13 cellular contexts compared by ENCODE assay signal in genomic region chr16:30051518-30051917, GRCh38. TPM values are rescaled to one million over a fixed set of nuclear protein-coding genes. Genes with fewer than 3 reads are reported as not detected.
DNase-seq lines count a peak whose midpoint lies in the region; ATAC-seq, FAIRE-seq and TF ChIP-seq lines count a peak whose summit lies in the region.
"Had no signal": no experiment of that assay in that cellular context is flagged by ENCODE, and none has a peak within 500 bp of the region (broad histone marks: within the 10 kb centered on the region; RNA-seq: fewer than 3 reads in every experiment).

No MANE protein-coding gene starts in this region.

- H3K27me3 ChIP-seq in HepG2 (ENCODE audit: control insufficient read depth in 1 of 2, insufficient read depth in 2 of 2, low read length in 2 of 2) (peaks cover 0 to 7% of the 10 kb centered on the region in 2 experiments; a peak in 2 of 5 replicates), right lobe of liver (no peaks in the 10 kb centered on the region), suprapubic skin (no peaks in the 10 kb centered on the region)
- H3K27me3 ChIP-seq: ascending aorta had no signal

- H3K27ac ChIP-seq in HepG2 (ENCODE audit: extremely low read length, insufficient read depth, low read length) (no peak overlapping the region), right lobe of liver (no peak overlapping the region), suprapubic skin (no peak overlapping the region)
- H3K27ac ChIP-seq: ascending aorta, psoas muscle had no signal

- peak overlapping the region; percentile 72 for H3K4me3 Mint-ChIP-seq in T-helper 17 cell

- in situ Hi-C loops in HepG2 (cut with HindIII; ENCODE audit: extremely low pct_ligation_motif_present, low pct_unique_long_range_greater_than_20kb): no loop called here
- in situ Hi-C loops in KBM-7 (cut with MboI; ENCODE audit: low pct_unique_long_range_greater_than_20kb, low sequenced_read_pairs): no loop called here

- FAIRE-seq in HepG2 (lab: Jason Lieb, UNC): no peak

- TF ChIP-seq EP300 in HepG2 (IDR thresholded peaks at IDR 0.05; ENCODE audit: low read depth in 2 of 2, low read length in 2 of 2) (no peak), HepG2 (CRISPR knock-in tag; IDR thresholded peaks at IDR 0.05; ENCODE audit: borderline replicate concordance) (no peak), suprapubic skin (IDR thresholded peaks at IDR 0.05) (no peak)

- 71% methylated on average over 3 of the region's 3 CpGs for WGBS in HepG2 (ENCODE audit: low lambda C conversion rate)
- whole genome bisulfite sequencing in right lobe of liver (ENCODE audit: insufficient coverage, low coverage, low lambda C conversion rate, missing lambda C conversion rate): 83% methylated on average over 2 of the region's 3 CpGs
- WGBS in suprapubic skin: 85% methylated on average over 3 of the region's 3 CpGs

- H3K9ac ChIP-seq in HepG2 (ENCODE audit: insufficient read depth, low read depth, low read length): no peak overlapping the region

- BruUV-seq in HepG2 (replicated peaks; lab: Mats Ljungman, UMichigan): no TSS peak

- H3K4me3 ChIP-seq in HepG2 (replicated peaks in 1 of 3; ENCODE audit: insufficient read depth in 1 of 3, low read depth in 2 of 3, low read length in 3 of 3) (no peak overlapping the region), right lobe of liver (no peak overlapping the region), fibroblast of the aortic adventitia (ENCODE audit: low read depth, low read length) (no peak overlapping the region), suprapubic skin (no peak overlapping the region)
- H3K4me3 ChIP-seq: ascending aorta, psoas muscle had no signal

- H3K27ac Mint-ChIP-seq in T-helper 17 cell: peak overlapping the region; percentile 59

- peaks cover 34% of the 10 kb centered on the region for H3K4me1 ChIP-seq in HepG2 (ENCODE audit: insufficient read depth, low read length)
- peaks cover 0 to 4% (median 0%) of the 10 kb centered on the region in 4 donors for H3K4me1 ChIP-seq in right lobe of liver
- peaks cover 36% of the 10 kb centered on the region for H3K4me1 ChIP-seq in suprapubic skin

- ATAC-seq in HepG2: no peak
- ATAC-seq in right lobe of liver: no peak
- no peak for ATAC-seq in T-helper 17 cell
- ATAC-seq in HG02840 (IDR thresholded peaks at IDR 0.05; ENCODE audit: low FRiP score, unreplicated experiment): no peak
- ATAC-seq: psoas muscle had no signal

- no peaks in the 10 kb centered on the region for H3K79me2 ChIP-seq in HepG2 (ENCODE audit: insufficient read depth, low read length)

- no peaks in the 10 kb centered on the region for H4K20me1 ChIP-seq in HepG2 (ENCODE audit: insufficient read depth, low read length)

- peak overlapping the region; percentile 17 for H2AFZ ChIP-seq in HepG2 (ENCODE audit: low read length)

- no peak for TF ChIP-seq RAD21 in HepG2 (CRISPR knock-in tag; IDR thresholded peaks at IDR 0.05)

- no peaks in the 10 kb centered on the region for H3K36me3 Mint-ChIP-seq in T-helper 17 cell (ENCODE audit: low read depth)

- no peaks in the 10 kb centered on the region for H3K36me3 ChIP-seq in HepG2 (replicated peaks in 1 of 2; ENCODE audit: control insufficient read depth in 1 of 2, insufficient read depth in 2 of 2, low read length in 2 of 2)
- no peaks in the 10 kb centered on the region for H3K36me3 ChIP-seq in right lobe of liver
- H3K36me3 ChIP-seq in suprapubic skin: no peaks in the 10 kb centered on the region
- H3K36me3 ChIP-seq: ascending aorta had no signal

- intact Hi-C loops in HepG2 (cut with micrococcal nuclease; ENCODE audit: unreplicated experiment) (no loop called here), right lobe of liver (cut with DNase I) (no loop called here)

- no peak for DNase-seq in HepG2 (ENCODE audit: low spot score)
- DNase-seq in right lobe of liver: no peak
- no peak for DNase-seq in T-helper 17 cell
- DNase-seq in fibroblast of the aortic adventitia (ENCODE audit: low read depth): peak; percentile 58
- no peak for DNase-seq in suprapubic skin (ENCODE audit: low spot score in 2 of 2)
- no peak for DNase-seq in KBM-7
- DNase-seq in NCI-H524 (lab: John Stamatoyannopoulos, UW): no peak
- DNase-seq: hippocampal formation, NCI-H2029 treated with DMSO at 0.1 percent for 48 hours, psoas muscle, T1000 had no signal

- H3K4me1 Mint-ChIP-seq in T-helper 17 cell: peaks cover 12% of the 10 kb centered on the region

- CTCF ChIA-PET in HepG2 (lab: Yijun Ruan, JAX; ENCODE audit: low intra/inter-chr PET ratio, low total read pairs): no interaction called here

- TF ChIP-seq CTCF in HepG2 (CRISPR knock-in tag; IDR thresholded peaks at IDR 0.05) (no peak), right lobe of liver (IDR thresholded peaks at IDR 0.05) (no peak), fibroblast of the aortic adventitia (IDR thresholded peaks at IDR 0.05; ENCODE audit: insufficient read depth, low read length) (no peak), suprapubic skin (IDR thresholded peaks at IDR 0.05) (no peak)

- H3K4me2 ChIP-seq in HepG2 (ENCODE audit: low read depth, low read length): no peak overlapping the region

- POLR2A ChIA-PET in HepG2 (lab: Yijun Ruan, JAX): no interaction called here

- no peaks in the 10 kb centered on the region for H3K27me3 Mint-ChIP-seq in T-helper 17 cell

- H3K9me3 ChIP-seq in HepG2 (ENCODE audit: low read length) (no peaks in the 10 kb centered on the region), right lobe of liver (no peaks in the 10 kb centered on the region), T-helper 17 cell (ENCODE audit: control insufficient read depth, low read length, poor library complexity, severe bottlenecking) (no peaks in the 10 kb centered on the region), suprapubic skin (no peaks in the 10 kb centered on the region)
- H3K9me3 ChIP-seq: ascending aorta, psoas muscle had no signal

- TF ChIP-seq POLR2A in HepG2 (IDR thresholded peaks at IDR 0.05; ENCODE audit: insufficient read depth in 1 of 2, low read depth in 2 of 2, low read length in 2 of 2) (no peak), right lobe of liver (IDR thresholded peaks at IDR 0.05) (no peak), suprapubic skin (IDR thresholded peaks at IDR 0.05) (no peak)

RNA-seq across cellular contexts. Expression of gene ALDOA, which starts 14.0 kb away (rescaled TPM):
- total RNA-seq in HepG2 (2016; rRNA removed; fragmentation: Illumina TruSeq; extraction: Trizol) (925 and 999 TPM in 2 replicates), right lobe of liver (100 to 1,000 TPM; 113 to 580 (median 345) TPM), T-helper 17 cell (100 to 1,000 TPM; 421 to 426 TPM), fibroblast of the aortic adventitia (ENCODE audit: low replicate concordance) (522 and 792 TPM in 2 replicates), suprapubic skin (100 to 1,000 TPM; 794 to 967 (median 870) TPM)
- total RNA-seq in HepG2 (2016; cell fraction: cytosol; rRNA removed; fragmentation: Illumina TruSeq; extraction: Trizol; ENCODE audit: low read depth): 363 and 383 TPM in 2 replicates
- 919 and 949 TPM in 2 replicates for total RNA-seq in HepG2 (2016; cell fraction: insoluble cytoplasmic fraction; rRNA removed; fragmentation: Illumina TruSeq; extraction: Trizol)
- total RNA-seq in HepG2 (2016; cell fraction: membrane; rRNA removed; fragmentation: Illumina TruSeq; extraction: Trizol): 400 and 482 TPM in 2 replicates
- total RNA-seq in HepG2 (2016; cell fraction: nucleus; rRNA removed; fragmentation: Illumina TruSeq; extraction: Trizol): 406 and 421 TPM in 2 replicates
- 1,884 and 1,912 TPM in 2 replicates for polyA plus RNA-seq in HepG2 (2011; rRNA removed)
- polyA plus RNA-seq in HepG2 (2011; cell fraction: cytosol; rRNA removed): 1,982 and 2,786 TPM in 2 replicates
- polyA plus RNA-seq in HepG2 (2011; cell fraction: nucleus; rRNA removed): 1,265 and 1,338 TPM in 2 replicates
- 2,541 and 2,865 TPM in 2 replicates for polyA plus RNA-seq in HepG2 (2012)
- polyA plus RNA-seq in HepG2 (2016; cell fraction: cytosol; fragmentation: Illumina TruSeq; extraction: Trizol; ENCODE audit: low read depth): 565 and 614 TPM in 2 replicates
- polyA plus RNA-seq in HepG2 (2016; cell fraction: insoluble cytoplasmic fraction; fragmentation: Illumina TruSeq; extraction: Trizol; ENCODE audit: low read depth): 1,258 and 1,452 TPM in 2 replicates
- 559 and 571 TPM in 2 replicates for polyA plus RNA-seq in HepG2 (2016; cell fraction: membrane; fragmentation: Illumina TruSeq; extraction: Trizol; ENCODE audit: low read depth)
- 791 and 794 TPM in 2 replicates for polyA plus RNA-seq in HepG2 (2016; cell fraction: nucleus; fragmentation: Illumina TruSeq; extraction: Trizol; ENCODE audit: insufficient read depth, low read depth)
- polyA minus RNA-seq in HepG2 (2011; rRNA and poly(A)+ RNA removed; ENCODE audit: low replicate concordance): 1,277 and 3,284 TPM in 2 replicates
- 1,933 and 2,188 TPM in 2 replicates for polyA minus RNA-seq in HepG2 (2011; cell fraction: cytosol; rRNA and poly(A)+ RNA removed)
- polyA minus RNA-seq in HepG2 (2011; cell fraction: nucleus; rRNA and poly(A)+ RNA removed): 380 and 520 TPM in 2 replicates

RNA-seq across cellular contexts. Expression of gene TLCD3B, which starts 20.4 kb away (rescaled TPM):
- not detected in 2 replicates for total RNA-seq in HepG2 (2016; rRNA removed; fragmentation: Illumina TruSeq; extraction: Trizol)
- total RNA-seq in HepG2 (2016; cell fraction: cytosol; rRNA removed; fragmentation: Illumina TruSeq; extraction: Trizol; ENCODE audit: low read depth): not detected in 2 replicates
- not detected in 2 replicates for total RNA-seq in HepG2 (2016; cell fraction: insoluble cytoplasmic fraction; rRNA removed; fragmentation: Illumina TruSeq; extraction: Trizol)
- not detected in 2 replicates for total RNA-seq in HepG2 (2016; cell fraction: membrane; rRNA removed; fragmentation: Illumina TruSeq; extraction: Trizol)
- not detected in 2 replicates for total RNA-seq in HepG2 (2016; cell fraction: nucleus; rRNA removed; fragmentation: Illumina TruSeq; extraction: Trizol)
- 0.24 TPM in 1 of 2 replicates, not detected in the other for polyA plus RNA-seq in HepG2 (2011; rRNA removed)
- polyA plus RNA-seq in HepG2 (2011; cell fraction: cytosol; rRNA removed): not detected in 2 replicates
- 0.10 and 0.54 TPM in 2 replicates for polyA plus RNA-seq in HepG2 (2011; cell fraction: nucleus; rRNA removed)
- not detected in 2 replicates for polyA plus RNA-seq in HepG2 (2012)
- not detected in 2 replicates for polyA plus RNA-seq in HepG2 (2016; cell fraction: cytosol; fragmentation: Illumina TruSeq; extraction: Trizol; ENCODE audit: low read depth)
- polyA plus RNA-seq in HepG2 (2016; cell fraction: insoluble cytoplasmic fraction; fragmentation: Illumina TruSeq; extraction: Trizol; ENCODE audit: low read depth): not detected in 2 replicates
- polyA plus RNA-seq in HepG2 (2016; cell fraction: membrane; fragmentation: Illumina TruSeq; extraction: Trizol; ENCODE audit: low read depth): not detected in 2 replicates
- not detected in 2 replicates for polyA plus RNA-seq in HepG2 (2016; cell fraction: nucleus; fragmentation: Illumina TruSeq; extraction: Trizol; ENCODE audit: insufficient read depth, low read depth)
- 0.72 TPM in 1 of 2 replicates, not detected in the other for polyA minus RNA-seq in HepG2 (2011; rRNA and poly(A)+ RNA removed; ENCODE audit: low replicate concordance)
- polyA minus RNA-seq in HepG2 (2011; cell fraction: cytosol; rRNA and poly(A)+ RNA removed): not detected in 2 replicates
- polyA minus RNA-seq in HepG2 (2011; cell fraction: nucleus; rRNA and poly(A)+ RNA removed): not detected in 2 replicates
- not detected for total RNA-seq in right lobe of liver
- not detected for total RNA-seq in T-helper 17 cell
- 0.18 TPM in 1 of 2 replicates, not detected in the other for total RNA-seq in fibroblast of the aortic adventitia (ENCODE audit: low replicate concordance)
- 1 to 10 TPM in 1 of 4 donors, under 1 TPM in 1, not detected in 2; 0.81 to 1.4 TPM for total RNA-seq in suprapubic skin
- total RNA-seq: ascending aorta had no signal

RNA-seq across cellular contexts. Expression of gene PPP4C, which starts 24.3 kb away (rescaled TPM):
- total RNA-seq in HepG2 (2016; rRNA removed; fragmentation: Illumina TruSeq; extraction: Trizol) (176 and 177 TPM in 2 replicates), right lobe of liver (10 to 100 TPM; 43.1 to 59.7 (median 47.0) TPM), T-helper 17 cell (10 to 100 TPM; 80.8 to 89.3 TPM), fibroblast of the aortic adventitia (ENCODE audit: low replicate concordance) (70.8 and 154 TPM in 2 replicates), suprapubic skin (10 to 100 TPM; 52.0 to 66.0 (median 61.2) TPM)
- total RNA-seq in HepG2 (2016; cell fraction: cytosol; rRNA removed; fragmentation: Illumina TruSeq; extraction: Trizol; ENCODE audit: low read depth): 65.7 and 77.2 TPM in 2 replicates
- 171 and 181 TPM in 2 replicates for total RNA-seq in HepG2 (2016; cell fraction: insoluble cytoplasmic fraction; rRNA removed; fragmentation: Illumina TruSeq; extraction: Trizol)
- total RNA-seq in HepG2 (2016; cell fraction: membrane; rRNA removed; fragmentation: Illumina TruSeq; extraction: Trizol): 128 and 142 TPM in 2 replicates
- 74.9 and 87.3 TPM in 2 replicates for total RNA-seq in HepG2 (2016; cell fraction: nucleus; rRNA removed; fragmentation: Illumina TruSeq; extraction: Trizol)
- polyA plus RNA-seq in HepG2 (2011; rRNA removed): 220 and 272 TPM in 2 replicates
- polyA plus RNA-seq in HepG2 (2011; cell fraction: cytosol; rRNA removed): 258 and 302 TPM in 2 replicates
- 210 and 223 TPM in 2 replicates for polyA plus RNA-seq in HepG2 (2011; cell fraction: nucleus; rRNA removed)
- polyA plus RNA-seq in HepG2 (2012): 137 and 191 TPM in 2 replicates
- 74.4 and 81.5 TPM in 2 replicates for polyA plus RNA-seq in HepG2 (2016; cell fraction: cytosol; fragmentation: Illumina TruSeq; extraction: Trizol; ENCODE audit: low read depth)
- polyA plus RNA-seq in HepG2 (2016; cell fraction: insoluble cytoplasmic fraction; fragmentation: Illumina TruSeq; extraction: Trizol; ENCODE audit: low read depth): 211 and 227 TPM in 2 replicates
- 119 and 131 TPM in 2 replicates for polyA plus RNA-seq in HepG2 (2016; cell fraction: membrane; fragmentation: Illumina TruSeq; extraction: Trizol; ENCODE audit: low read depth)
- 198 and 202 TPM in 2 replicates for polyA plus RNA-seq in HepG2 (2016; cell fraction: nucleus; fragmentation: Illumina TruSeq; extraction: Trizol; ENCODE audit: insufficient read depth, low read depth)
- polyA minus RNA-seq in HepG2 (2011; rRNA and poly(A)+ RNA removed; ENCODE audit: low replicate concordance): 448 and 594 TPM in 2 replicates
- 140 and 151 TPM in 2 replicates for polyA minus RNA-seq in HepG2 (2011; cell fraction: cytosol; rRNA and poly(A)+ RNA removed)
- 46.2 and 53.8 TPM in 2 replicates for polyA minus RNA-seq in HepG2 (2011; cell fraction: nucleus; rRNA and poly(A)+ RNA removed)

RNA-seq across cellular contexts. Expression of gene C16orf92, which starts 28.5 kb away (rescaled TPM):
- total RNA-seq in HepG2 (2016; rRNA removed; fragmentation: Illumina TruSeq; extraction: Trizol) (not detected in 2 replicates), right lobe of liver (not detected), T-helper 17 cell (not detected), fibroblast of the aortic adventitia (ENCODE audit: low replicate concordance) (not detected in 2 replicates), suprapubic skin (not detected)
- total RNA-seq in HepG2 (2016; cell fraction: cytosol; rRNA removed; fragmentation: Illumina TruSeq; extraction: Trizol; ENCODE audit: low read depth): not detected in 2 replicates
- total RNA-seq in HepG2 (2016; cell fraction: insoluble cytoplasmic fraction; rRNA removed; fragmentation: Illumina TruSeq; extraction: Trizol): not detected in 2 replicates
- not detected in 2 replicates for total RNA-seq in HepG2 (2016; cell fraction: membrane; rRNA removed; fragmentation: Illumina TruSeq; extraction: Trizol)
- total RNA-seq in HepG2 (2016; cell fraction: nucleus; rRNA removed; fragmentation: Illumina TruSeq; extraction: Trizol): not detected in 2 replicates
- not detected in 2 replicates for polyA plus RNA-seq in HepG2 (2011; rRNA removed)
- polyA plus RNA-seq in HepG2 (2011; cell fraction: cytosol; rRNA removed): not detected in 2 replicates
- polyA plus RNA-seq in HepG2 (2011; cell fraction: nucleus; rRNA removed): not detected in 2 replicates
- polyA plus RNA-seq in HepG2 (2012): not detected in 2 replicates
- not detected in 2 replicates for polyA plus RNA-seq in HepG2 (2016; cell fraction: cytosol; fragmentation: Illumina TruSeq; extraction: Trizol; ENCODE audit: low read depth)
- polyA plus RNA-seq in HepG2 (2016; cell fraction: insoluble cytoplasmic fraction; fragmentation: Illumina TruSeq; extraction: Trizol; ENCODE audit: low read depth): not detected in 2 replicates
- not detected in 2 replicates for polyA plus RNA-seq in HepG2 (2016; cell fraction: membrane; fragmentation: Illumina TruSeq; extraction: Trizol; ENCODE audit: low read depth)
- not detected in 2 replicates for polyA plus RNA-seq in HepG2 (2016; cell fraction: nucleus; fragmentation: Illumina TruSeq; extraction: Trizol; ENCODE audit: insufficient read depth, low read depth)
- not detected in 2 replicates for polyA minus RNA-seq in HepG2 (2011; rRNA and poly(A)+ RNA removed; ENCODE audit: low replicate concordance)
- polyA minus RNA-seq in HepG2 (2011; cell fraction: cytosol; rRNA and poly(A)+ RNA removed): not detected in 2 replicates
- polyA minus RNA-seq in HepG2 (2011; cell fraction: nucleus; rRNA and poly(A)+ RNA removed): not detected in 2 replicates
- total RNA-seq: ascending aorta, psoas muscle had no signal
- polyA plus RNA-seq: psoas muscle had no signal

RNA-seq across cellular contexts. Expression of gene TBX6, which starts 40.2 kb away (rescaled TPM):
- total RNA-seq in HepG2 (2016; rRNA removed; fragmentation: Illumina TruSeq; extraction: Trizol) (0.24 TPM in 1 of 2 replicates, not detected in the other), right lobe of liver (under 1 TPM; 0.37 to 0.68 (median 0.42) TPM), T-helper 17 cell (under 1 TPM; 0.65 to 0.94 TPM), fibroblast of the aortic adventitia (ENCODE audit: low replicate concordance) (0.09 and 0.16 TPM in 2 replicates), suprapubic skin (1 to 10 TPM; 2.7 to 7.6 (median 4.7) TPM)
- total RNA-seq in HepG2 (2016; cell fraction: cytosol; rRNA removed; fragmentation: Illumina TruSeq; extraction: Trizol; ENCODE audit: low read depth): 0.09 and 0.20 TPM in 2 replicates
- 0.16 and 0.37 TPM in 2 replicates for total RNA-seq in HepG2 (2016; cell fraction: insoluble cytoplasmic fraction; rRNA removed; fragmentation: Illumina TruSeq; extraction: Trizol)
- 0.21 and 0.22 TPM in 2 replicates for total RNA-seq in HepG2 (2016; cell fraction: membrane; rRNA removed; fragmentation: Illumina TruSeq; extraction: Trizol)
- 0.25 and 0.47 TPM in 2 replicates for total RNA-seq in HepG2 (2016; cell fraction: nucleus; rRNA removed; fragmentation: Illumina TruSeq; extraction: Trizol)
- polyA plus RNA-seq in HepG2 (2011; rRNA removed): 0.42 and 0.51 TPM in 2 replicates
- polyA plus RNA-seq in HepG2 (2011; cell fraction: cytosol; rRNA removed): 0.08 and 0.24 TPM in 2 replicates
- polyA plus RNA-seq in HepG2 (2011; cell fraction: nucleus; rRNA removed): 1.6 and 1.8 TPM in 2 replicates
- 0.36 and 0.44 TPM in 2 replicates for polyA plus RNA-seq in HepG2 (2012)
- 0.35 and 0.51 TPM in 2 replicates for polyA plus RNA-seq in HepG2 (2016; cell fraction: cytosol; fragmentation: Illumina TruSeq; extraction: Trizol; ENCODE audit: low read depth)
- polyA plus RNA-seq in HepG2 (2016; cell fraction: insoluble cytoplasmic fraction; fragmentation: Illumina TruSeq; extraction: Trizol; ENCODE audit: low read depth): 0.25 and 0.34 TPM in 2 replicates
- 0.39 and 0.63 TPM in 2 replicates for polyA plus RNA-seq in HepG2 (2016; cell fraction: membrane; fragmentation: Illumina TruSeq; extraction: Trizol; ENCODE audit: low read depth)
- polyA plus RNA-seq in HepG2 (2016; cell fraction: nucleus; fragmentation: Illumina TruSeq; extraction: Trizol; ENCODE audit: insufficient read depth, low read depth): 0.78 and 1.4 TPM in 2 replicates
- polyA minus RNA-seq in HepG2 (2011; rRNA and poly(A)+ RNA removed; ENCODE audit: low replicate concordance): 1.1 TPM in 1 of 2 replicates, not detected in the other
- not detected in 2 replicates for polyA minus RNA-seq in HepG2 (2011; cell fraction: cytosol; rRNA and poly(A)+ RNA removed)
- polyA minus RNA-seq in HepG2 (2011; cell fraction: nucleus; rRNA and poly(A)+ RNA removed): 0.39 and 0.62 TPM in 2 replicates
